ENCODE assay signal across 21 cellular contexts in genomic region chr4:170017252-170017651, GRCh38.
"Had no signal": no experiment of that assay in that cellular context is flagged by ENCODE, and none has a peak within 500 bp of the region (broad histone marks: within the 10 kb centered on the region; RNA-seq: fewer than 3 reads in every experiment).

No MANE protein-coding gene starts in this region.

- H3K27ac ChIP-seq: colonic mucosa, hepatocyte, pancreas, tibial artery, upper lobe of left lung, uterus had no signal

- FAIRE-seq: islet of Langerhans, pancreas, small intestine had no signal

- DNase-seq: colonic mucosa; dermis blood vessel endothelial cell; effector CD4-positive, alpha-beta T cell; foreskin melanocyte; left ventricle myocardium superior; mesenchymal stem cell; midbrain; occipital lobe; pancreas; right cardiac atrium; small intestine; stimulated activated CD4-positive, alpha-beta T cell treated with anti-CD3 and anti-CD28 coated beads, Interleukin-12 subunit alpha, Interleukin-12 subunit beta, amount 100 ng/mL, for 4 hours; stimulated activated naive CD4-positive, alpha-beta T cell treated with Interleukin-2 at 50 U/mL for 16 hours; tibial artery; upper lobe of left lung; uterus had no signal

- H3K27me3 ChIP-seq: colonic mucosa, hepatocyte, pancreas, tibial artery, upper lobe of left lung, uterus had no signal

- H3K79me2 ChIP-seq: hepatocyte had no signal

- H3K36me3 ChIP-seq: colonic mucosa, pancreas, tibial artery, upper lobe of left lung, uterus had no signal

- H3K4me1 ChIP-seq: colonic mucosa, pancreas had no signal

- H3K9me3 Mint-ChIP-seq: natural killer cell treated with Interleukin-12 subunit alpha and Interleukin-12 subunit beta and Interleukin-15 and Interleukin-18, amount 100 ng/mL, for 72 hours had no signal

- H3K27ac Mint-ChIP-seq: natural killer cell treated with Interleukin-12 subunit alpha and Interleukin-12 subunit beta and Interleukin-15 and Interleukin-18, amount 100 ng/mL, for 72 hours; progenitor cell of endocrine pancreas had no signal

- H3K4me2 ChIP-seq: hepatocyte had no signal

- ATAC-seq: left ventricle myocardium superior; natural killer cell treated with Interleukin-12 subunit alpha and Interleukin-12 subunit beta and Interleukin-15 and Interleukin-18, amount 100 ng/mL, for 72 hours; pancreas; right cardiac atrium had no signal

- H2AFZ ChIP-seq: hepatocyte had no signal

- H3K36me3 Mint-ChIP-seq: natural killer cell treated with Interleukin-12 subunit alpha and Interleukin-12 subunit beta and Interleukin-15 and Interleukin-18, amount 100 ng/mL, for 72 hours had no signal

- H3K4me3 Mint-ChIP-seq: natural killer cell treated with Interleukin-12 subunit alpha and Interleukin-12 subunit beta and Interleukin-15 and Interleukin-18, amount 100 ng/mL, for 72 hours had no signal

- H3K9me3 ChIP-seq: colonic mucosa, pancreas, tibial artery, upper lobe of left lung, uterus had no signal

- H3K4me3 ChIP-seq: colonic mucosa, hepatocyte, lung, pancreas, tibial artery, upper lobe of left lung, uterus had no signal
